28 cellular contexts compared by ENCODE assay signal in the genomic region with DNA sequence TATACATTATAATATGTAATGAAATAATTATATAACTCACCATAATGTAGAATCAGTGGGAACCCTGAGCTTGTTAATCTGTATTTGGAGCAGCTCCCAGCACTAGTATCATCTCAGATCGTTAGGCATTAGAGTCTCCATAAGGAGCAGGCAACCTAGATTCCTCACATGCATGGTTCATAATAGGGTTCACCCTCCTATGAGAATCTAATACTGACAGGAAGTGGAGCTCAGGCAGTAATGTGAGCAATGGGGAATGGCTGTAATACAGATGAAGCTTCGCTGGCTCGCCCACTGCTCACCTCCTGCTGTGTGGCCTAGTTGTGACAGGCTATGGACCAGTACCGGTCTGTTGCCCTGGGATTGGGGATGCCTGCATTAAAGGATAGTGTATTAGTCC. TPM values are rescaled to one million over a fixed set of nuclear protein-coding genes. Genes with fewer than 3 reads are reported as not detected.
"Had no signal": no experiment of that assay in that cellular context is flagged by ENCODE, and none has a peak within 500 bp of the region (broad histone marks: within the 10 kb centered on the region; RNA-seq: fewer than 3 reads in every experiment).

No MANE protein-coding gene starts in this region.

- H3K4me1 Mint-ChIP-seq: brain, nephron progenitor cell had no signal

- H3K4me3 Mint-ChIP-seq: activated naive CD4-positive, alpha-beta T cell treated with anti-CD3 and anti-CD28 coated beads, Interleukin-2, amount 10 ng/mL, durations not matched to agents 7 days and 5 days; activated naive CD8-positive, alpha-beta T cell treated with anti-CD3 and anti-CD28 coated beads, Interleukin-2, amount 10 ng/mL, durations not matched to agents 7 days and 5 days; brain; dendritic cell treated with granulocyte-macrophage colony-stimulating factor and Interleukin-4, amounts not matched to agents 40 ng/mL and 50 ng/mL, for 4 days; nephron progenitor cell; stimulated activated naive CD8-positive, alpha-beta T cell treated with anti-CD3 and anti-CD28 coated beads, Interleukin-15, amount 100 ng/mL, for 72 hours; type B pancreatic cell had no signal

- H3K9me3 Mint-ChIP-seq: activated naive CD4-positive, alpha-beta T cell treated with anti-CD3 and anti-CD28 coated beads, Interleukin-2, amount 10 ng/mL, durations not matched to agents 7 days and 5 days; dendritic cell treated with granulocyte-macrophage colony-stimulating factor and Interleukin-4, amounts not matched to agents 40 ng/mL and 50 ng/mL, for 4 days; stimulated activated naive CD8-positive, alpha-beta T cell treated with anti-CD3 and anti-CD28 coated beads, Interleukin-15, amount 100 ng/mL, for 72 hours; type B pancreatic cell had no signal

- H3K4me3 ChIP-seq: ascending aorta, cardiac muscle cell, esophagus squamous epithelium, left ventricle myocardium inferior, lung, mucosa of descending colon, ovary, right lobe of liver, uterus had no signal

- H3K27me3 ChIP-seq: ascending aorta, cardiac muscle cell, esophagus squamous epithelium, ovary, right lobe of liver, uterus had no signal

- ATAC-seq: mucosa of descending colon; stimulated activated naive CD8-positive, alpha-beta T cell treated with anti-CD3 and anti-CD28 coated beads, Interleukin-15, amount 100 ng/mL, for 72 hours had no signal

- DNase-seq: activated CD4-positive, alpha-beta T cell treated with anti-CD3 and anti-CD28 coated beads for 4 hours; activated CD4-positive, alpha-beta T cell treated with anti-CD3 and anti-CD28 coated beads, Interleukin-2, amount 50 U/mL, for 48 hours; activated CD4-positive, CD25-positive, alpha-beta regulatory T cell; activated CD8-positive, alpha-beta memory T cell treated with anti-CD3 and anti-CD28 coated beads for 24 hours; activated effector memory CD4-positive, alpha-beta T cell treated with anti-CD3 and anti-CD28 coated beads, Interleukin-2, amount 50 U/mL, for 16 hours; activated naive CD4-positive, alpha-beta T cell treated with anti-CD3 and anti-CD28 coated beads, Interleukin-2, amount 10 ng/mL, durations not matched to agents 7 days and 5 days; activated naive CD8-positive, alpha-beta T cell treated with anti-CD3 and anti-CD28 coated beads, Interleukin-2, amount 10 ng/mL, durations not matched to agents 7 days and 5 days; esophagus squamous epithelium; foreskin melanocyte; left ventricle myocardium inferior; mesendoderm; mucosa of descending colon; nephron progenitor cell; ovary; right lobe of liver; stimulated activated CD4-positive, alpha-beta T cell treated with anti-CD3 and anti-CD28 coated beads, Interleukin-12 subunit alpha, Interleukin-12 subunit beta, amount 100 ng/mL, for 4 hours; stimulated activated CD4-positive, alpha-beta T cell treated with anti-CD3 and anti-CD28 coated beads, Interleukin-4, amount 100 ng/mL, for 1 hour; stimulated activated naive CD8-positive, alpha-beta T cell treated with anti-CD3 and anti-CD28 coated beads, Interleukin-15, amount 100 ng/mL, for 72 hours; SW 1271; uterus had no signal

- H3K27ac Mint-ChIP-seq: activated naive CD4-positive, alpha-beta T cell treated with anti-CD3 and anti-CD28 coated beads, Interleukin-2, amount 10 ng/mL, durations not matched to agents 7 days and 5 days; activated naive CD8-positive, alpha-beta T cell treated with anti-CD3 and anti-CD28 coated beads, Interleukin-2, amount 10 ng/mL, durations not matched to agents 7 days and 5 days; dendritic cell treated with granulocyte-macrophage colony-stimulating factor and Interleukin-4, amounts not matched to agents 40 ng/mL and 50 ng/mL, for 4 days; nephron progenitor cell; type B pancreatic cell had no signal

- H3K36me3 ChIP-seq: ovary, uterus had no signal

- H3K9me3 ChIP-seq: ascending aorta, esophagus squamous epithelium, left ventricle myocardium inferior, mucosa of descending colon, ovary, right lobe of liver, uterus had no signal

- H3K27me3 Mint-ChIP-seq: activated naive CD4-positive, alpha-beta T cell treated with anti-CD3 and anti-CD28 coated beads, Interleukin-2, amount 10 ng/mL, durations not matched to agents 7 days and 5 days; activated naive CD8-positive, alpha-beta T cell treated with anti-CD3 and anti-CD28 coated beads, Interleukin-2, amount 10 ng/mL, durations not matched to agents 7 days and 5 days; brain; dendritic cell treated with granulocyte-macrophage colony-stimulating factor and Interleukin-4, amounts not matched to agents 40 ng/mL and 50 ng/mL, for 4 days; progenitor cell of endocrine pancreas; stimulated activated naive CD8-positive, alpha-beta T cell treated with anti-CD3 and anti-CD28 coated beads, Interleukin-15, amount 100 ng/mL, for 72 hours; type B pancreatic cell had no signal

- H3K27ac ChIP-seq: ascending aorta, cardiac muscle cell, epithelial cell of prostate, esophagus squamous epithelium, left ventricle myocardium inferior, ovary, uterus had no signal

- H3K4me1 ChIP-seq: ascending aorta, uterus had no signal

RNA-seq across cellular contexts. Expression of gene TMEM60, which starts 52.5 kb away (rescaled TPM):
- total RNA-seq: ascending aorta had no signal
